ENCODE assay signal across 1 cellular context in genomic region chr11:17846852-17847453, GRCh38.
TF ChIP-seq lines count a peak whose summit lies in the region.

No MANE protein-coding gene starts in this region.

TF ChIP-seq in IMR-90, 13 proteins besides CTCF, POLR2A, EP300 and RAD21 (continued from another document):
- TF ChIP-seq MXI1 (IDR thresholded peaks at IDR 0.05; ENCODE audit: borderline replicate concordance, low read depth, low read length), result no peak
- no peak for TF ChIP-seq RFX5 (IDR thresholded peaks at IDR 0.05; ENCODE audit: low read depth, low read length)
- peak; percentile 53; the same call in 1 of the 2 replicates for TF ChIP-seq SMC3 (IDR thresholded peaks at IDR 0.05; ENCODE audit: low read depth, low read length)
- TF ChIP-seq FOS (IDR thresholded peaks at IDR 0.05; ENCODE audit: low read depth, low read length), result no peak
- no peak for TF ChIP-seq RCOR1 (IDR thresholded peaks at IDR 0.05; ENCODE audit: insufficient replicate concordance, low read length)
- TF ChIP-seq, protein P1, sequence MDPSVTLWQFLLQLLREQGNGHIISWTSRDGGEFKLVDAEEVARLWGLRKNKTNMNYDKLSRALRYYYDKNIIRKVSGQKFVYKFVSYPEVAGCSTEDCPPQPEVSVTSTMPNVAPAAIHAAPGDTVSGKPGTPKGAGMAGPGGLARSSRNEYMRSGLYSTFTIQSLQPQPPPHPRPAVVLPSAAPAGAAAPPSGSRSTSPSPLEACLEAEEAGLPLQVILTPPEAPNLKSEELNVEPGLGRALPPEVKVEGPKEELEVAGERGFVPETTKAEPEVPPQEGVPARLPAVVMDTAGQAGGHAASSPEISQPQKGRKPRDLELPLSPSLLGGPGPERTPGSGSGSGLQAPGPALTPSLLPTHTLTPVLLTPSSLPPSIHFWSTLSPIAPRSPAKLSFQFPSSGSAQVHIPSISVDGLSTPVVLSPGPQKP (IDR thresholded peaks at IDR 0.05; ENCODE audit: borderline replicate concordance, low read depth, low read length), result no peak
- no peak for TF ChIP-seq MAZ (IDR thresholded peaks at IDR 0.05; ENCODE audit: borderline replicate concordance, low read depth, low read length)
- no peak for TF ChIP-seq MAFK (IDR thresholded peaks at IDR 0.05; ENCODE audit: low read depth, low read length)
- TF ChIP-seq CEBPB (IDR thresholded peaks at IDR 0.05; ENCODE audit: low read depth, low read length), result no peak
- peak; percentile 64 for TF ChIP-seq BHLHE40 (IDR thresholded peaks at IDR 0.05; ENCODE audit: low read depth, low read length)
- TF ChIP-seq, protein P2, sequence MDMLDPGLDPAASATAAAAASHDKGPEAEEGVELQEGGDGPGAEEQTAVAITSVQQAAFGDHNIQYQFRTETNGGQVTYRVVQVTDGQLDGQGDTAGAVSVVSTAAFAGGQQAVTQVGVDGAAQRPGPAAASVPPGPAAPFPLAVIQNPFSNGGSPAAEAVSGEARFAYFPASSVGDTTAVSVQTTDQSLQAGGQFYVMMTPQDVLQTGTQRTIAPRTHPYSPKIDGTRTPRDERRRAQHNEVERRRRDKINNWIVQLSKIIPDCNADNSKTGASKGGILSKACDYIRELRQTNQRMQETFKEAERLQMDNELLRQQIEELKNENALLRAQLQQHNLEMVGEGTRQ (IDR thresholded peaks at IDR 0.05; ENCODE audit: low read depth, low read length), result peak; percentile 30; the same call in 1 of the 2 replicates
- no peak for TF ChIP-seq NFE2L2 (IDR thresholded peaks at IDR 0.05; ENCODE audit: low read depth, low read length)
TF ChIP-seq in IMR-90: peak in this region for 3.
